In genomic region chr13:93672996-93673395, GRCh38 we compare ENCODE assay signal across 1 cellular context.
TF ChIP-seq lines count a peak whose summit lies in the region.

No MANE protein-coding gene starts in this region.

TF ChIP-seq in HepG2, 621 proteins besides CTCF, POLR2A, EP300 and RAD21 (continued from another document):
- TF ChIP-seq DBP (CRISPR knock-in tag; IDR thresholded peaks at IDR 0.05; ENCODE audit: not compliant biosample characterization) (no peak), SMYD3 (CRISPR knock-in tag; IDR thresholded peaks at IDR 0.05) (no peak)
